ENCODE assay signal across 1 cellular context in the genomic region with DNA sequence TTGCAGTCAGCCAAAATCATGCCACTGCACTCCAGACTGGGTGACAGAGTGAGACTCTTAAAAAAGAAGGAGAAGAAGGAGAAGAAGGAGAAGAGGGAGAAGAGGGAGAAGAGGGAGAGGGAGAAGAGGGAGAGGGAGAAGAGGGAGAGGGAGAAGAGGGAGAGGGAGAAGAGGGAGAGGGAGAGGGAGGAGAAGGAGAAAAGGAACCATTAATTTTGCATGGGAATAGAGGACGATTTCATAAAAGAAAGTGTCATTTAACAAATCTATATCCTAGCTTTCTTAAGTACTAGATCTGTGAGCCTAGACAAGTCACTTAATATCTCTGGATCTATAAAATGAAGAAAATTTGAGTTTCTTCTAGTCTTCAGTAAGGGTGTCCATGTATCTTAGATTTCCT.
A peak's percentile ranks its signal among the peaks of the same experiment; 100 is the strongest.
TF ChIP-seq lines count a peak whose summit lies in the region.

No MANE protein-coding gene starts in this region.

TF ChIP-seq in HepG2, 621 proteins besides CTCF, POLR2A, EP300 and RAD21:
- TF ChIP-seq HNRNPK (IDR thresholded peaks at IDR 0.05; ENCODE audit: low read depth, low read length, poor library complexity, severe bottlenecking) (peak; percentile 88), ZNF510 (CRISPR knock-in tag; IDR thresholded peaks at IDR 0.05; ENCODE audit: low read depth) (no peak), ATAD3A (CRISPR knock-in tag; IDR thresholded peaks at IDR 0.05) (no peak)
- TF ChIP-seq, protein P1, sequence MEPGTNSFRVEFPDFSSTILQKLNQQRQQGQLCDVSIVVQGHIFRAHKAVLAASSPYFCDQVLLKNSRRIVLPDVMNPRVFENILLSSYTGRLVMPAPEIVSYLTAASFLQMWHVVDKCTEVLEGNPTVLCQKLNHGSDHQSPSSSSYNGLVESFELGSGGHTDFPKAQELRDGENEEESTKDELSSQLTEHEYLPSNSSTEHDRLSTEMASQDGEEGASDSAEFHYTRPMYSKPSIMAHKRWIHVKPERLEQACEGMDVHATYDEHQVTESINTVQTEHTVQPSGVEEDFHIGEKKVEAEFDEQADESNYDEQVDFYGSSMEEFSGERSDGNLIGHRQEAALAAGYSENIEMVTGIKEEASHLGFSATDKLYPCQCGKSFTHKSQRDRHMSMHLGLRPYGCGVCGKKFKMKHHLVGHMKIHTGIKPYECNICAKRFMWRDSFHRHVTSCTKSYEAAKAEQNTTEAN (CRISPR knock-in tag; conservative IDR thresholded peaks at IDR 0.05), result no peak
- TF ChIP-seq, protein P2, sequence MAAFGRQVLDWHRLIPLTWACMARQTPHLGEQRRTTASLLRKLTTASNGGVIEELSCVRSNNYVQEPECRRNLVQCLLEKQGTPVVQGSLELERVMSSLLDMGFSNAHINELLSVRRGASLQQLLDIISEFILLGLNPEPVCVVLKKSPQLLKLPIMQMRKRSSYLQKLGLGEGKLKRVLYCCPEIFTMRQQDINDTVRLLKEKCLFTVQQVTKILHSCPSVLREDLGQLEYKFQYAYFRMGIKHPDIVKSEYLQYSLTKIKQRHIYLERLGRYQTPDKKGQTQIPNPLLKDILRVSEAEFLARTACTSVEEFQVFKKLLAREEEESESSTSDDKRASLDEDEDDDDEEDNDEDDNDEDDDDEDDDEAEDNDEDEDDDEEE (CRISPR knock-in tag; IDR thresholded peaks at IDR 0.05), result no peak
